Comparison of ENCODE assay signal across 19 cellular contexts in the genomic region with DNA sequence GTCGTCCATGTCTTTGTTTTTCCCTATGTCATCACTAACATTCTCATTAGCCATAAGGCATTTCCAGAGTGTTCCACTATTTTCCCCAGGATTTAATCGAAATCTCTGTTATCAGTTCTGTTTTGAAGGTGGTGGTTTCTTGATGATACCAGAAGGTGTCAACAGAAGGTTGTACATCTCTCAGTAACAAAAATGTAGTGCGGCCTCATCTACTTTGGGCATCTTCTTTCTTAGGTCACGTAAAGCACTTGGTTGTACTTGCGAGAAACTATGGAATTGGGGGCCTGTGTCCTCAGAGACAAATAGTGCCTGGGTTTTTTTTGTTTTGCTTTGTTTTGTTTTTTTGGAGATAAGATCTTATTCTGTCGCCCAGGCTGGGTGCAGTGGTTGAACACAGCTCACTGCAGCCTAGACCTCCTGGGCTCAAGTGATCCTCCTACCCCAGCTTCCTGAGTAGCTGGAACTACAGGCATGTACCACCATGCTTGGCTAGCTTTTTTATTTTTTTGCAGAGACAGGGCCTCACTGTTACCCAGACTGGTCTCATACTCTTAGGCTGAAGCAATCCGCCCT.
A peak's percentile ranks its signal among the peaks of the same experiment; 100 is the strongest.
DNase-seq lines count a peak whose midpoint lies in the region; ATAC-seq and TF ChIP-seq lines count a peak whose summit lies in the region.
"Had no signal": no experiment of that assay in that cellular context is flagged by ENCODE, and none has a peak within 500 bp of the region (broad histone marks: within the 10 kb centered on the region; RNA-seq: fewer than 3 reads in every experiment).

No MANE protein-coding gene starts in this region.

- H3K4me3 Mint-ChIP-seq in CD8-positive, alpha-beta memory T cell: no peak overlapping the region
- H3K4me3 Mint-ChIP-seq in IgD-negative memory B cell (peak overlapping the region; percentile 46 to 80 (median 66)), natural killer cell (no peak overlapping the region)
- peak overlapping the region; percentile 68 for H3K4me3 Mint-ChIP-seq in activated T-helper 1 cell treated with anti-CD3 and anti-CD28 coated beads, Interleukin-12 subunit alpha, Interleukin-12 subunit beta, Interleukin-2, Interleukin-4 antibody, amounts not matched to agents 30 ng/mL and 10 ng/mL and 1 ng/mL, durations not matched to agents 14 hours and 24 hours and 36 hours

- H3K36me3 ChIP-seq in CD8-positive, alpha-beta memory T cell (ENCODE audit: insufficient read depth, low read length): no peaks in the 10 kb centered on the region
- H3K36me3 ChIP-seq in spleen: peaks cover 0 to 46% (median 5%) of the 10 kb centered on the region in 6 donors
- H3K36me3 ChIP-seq: esophagus squamous epithelium had no signal

- H3K36me3 Mint-ChIP-seq in CD8-positive, alpha-beta memory T cell: peaks cover 0 to 32% (median 5%) of the 10 kb centered on the region in 3 donors
- peaks cover 10% of the 10 kb centered on the region for H3K36me3 Mint-ChIP-seq in IgD-negative memory B cell
- H3K36me3 Mint-ChIP-seq in activated T-helper 1 cell treated with anti-CD3 and anti-CD28 coated beads, Interleukin-12 subunit alpha, Interleukin-12 subunit beta, Interleukin-2, Interleukin-4 antibody, amounts not matched to agents 30 ng/mL and 10 ng/mL and 1 ng/mL, durations not matched to agents 14 hours and 24 hours and 36 hours (ENCODE audit: low read depth): peaks cover 63% of the 10 kb centered on the region
- no peaks in the 10 kb centered on the region for H3K36me3 Mint-ChIP-seq in natural killer cell

- peak in 1 of 3 donors; percentile 34 for ATAC-seq in natural killer cell
- ATAC-seq: GM12878 had no signal

- H3K27ac ChIP-seq in CD8-positive, alpha-beta memory T cell (ENCODE audit: low read depth, low read length): no peak overlapping the region
- H3K27ac ChIP-seq in spleen: no peak overlapping the region
- H3K27ac ChIP-seq: dorsolateral prefrontal cortex, esophagus squamous epithelium had no signal

- TF ChIP-seq POLR2A in spleen (IDR thresholded peaks at IDR 0.05): no peak

- WGBS in spleen, 5 donors: 90 to 95% (median 92%) methylated on average over 7 of the region's 7 CpGs

- H3K9me3 ChIP-seq in CD8-positive, alpha-beta memory T cell (ENCODE audit: low read length): no peaks in the 10 kb centered on the region
- H3K9me3 ChIP-seq in spleen: no peaks in the 10 kb centered on the region
- H3K9me3 ChIP-seq: esophagus squamous epithelium had no signal

- H3K27me3 Mint-ChIP-seq in CD8-positive, alpha-beta memory T cell: no peaks in the 10 kb centered on the region
- H3K27me3 Mint-ChIP-seq in IgD-negative memory B cell (no peaks in the 10 kb centered on the region), natural killer cell (ENCODE audit: low read depth in 2 of 2) (no peaks in the 10 kb centered on the region)
- no peaks in the 10 kb centered on the region for H3K27me3 Mint-ChIP-seq in activated T-helper 1 cell treated with anti-CD3 and anti-CD28 coated beads, Interleukin-12 subunit alpha, Interleukin-12 subunit beta, Interleukin-2, Interleukin-4 antibody, amounts not matched to agents 30 ng/mL and 10 ng/mL and 1 ng/mL, durations not matched to agents 14 hours and 24 hours and 36 hours (ENCODE audit: insufficient read depth)
- H3K27me3 Mint-ChIP-seq: naive B cell had no signal

- H3K27ac Mint-ChIP-seq in CD8-positive, alpha-beta memory T cell: peak overlapping the region in 5 of 8 donors; percentile 54 to 89 (median 75)
- no peak overlapping the region for H3K27ac Mint-ChIP-seq in IgD-negative memory B cell
- peak overlapping the region; percentile 86 for H3K27ac Mint-ChIP-seq in activated T-helper 1 cell treated with anti-CD3 and anti-CD28 coated beads, Interleukin-12 subunit alpha, Interleukin-12 subunit beta, Interleukin-2, Interleukin-4 antibody, amounts not matched to agents 30 ng/mL and 10 ng/mL and 1 ng/mL, durations not matched to agents 14 hours and 24 hours and 36 hours
- peak overlapping the region; percentile 12 to 15 for H3K27ac Mint-ChIP-seq in natural killer cell

- TF ChIP-seq CTCF in natural killer cell (IDR thresholded peaks at IDR 0.05): no peak
- TF ChIP-seq CTCF in spleen (IDR thresholded peaks at IDR 0.05 in 8 of 11, conservative IDR thresholded peaks at IDR 0.05 in 3 of 11): no peak

- H3K4me3 ChIP-seq in CD8-positive, alpha-beta memory T cell (ENCODE audit: low read length): no peak overlapping the region
- no peak overlapping the region for H3K4me3 ChIP-seq in spleen
- H3K4me3 ChIP-seq: dorsolateral prefrontal cortex, esophagus squamous epithelium, GM12878 had no signal

- no peaks in the 10 kb centered on the region for H3K27me3 ChIP-seq in CD8-positive, alpha-beta memory T cell (ENCODE audit: insufficient read depth, low read length, poor library complexity, severe bottlenecking)
- H3K27me3 ChIP-seq in spleen (replicated peaks in 1 of 7): no peaks in the 10 kb centered on the region
- H3K27me3 ChIP-seq: dorsolateral prefrontal cortex, esophagus squamous epithelium had no signal

- H3K4me1 ChIP-seq in CD8-positive, alpha-beta memory T cell (ENCODE audit: insufficient read depth, low read length): no peaks in the 10 kb centered on the region
- H3K4me1 ChIP-seq in spleen: peaks cover 0 to 34% (median 7%) of the 10 kb centered on the region in 6 donors

- H3K9me3 Mint-ChIP-seq in CD8-positive, alpha-beta memory T cell: no peaks in the 10 kb centered on the region
- H3K9me3 Mint-ChIP-seq in IgD-negative memory B cell: no peaks in the 10 kb centered on the region
- H3K9me3 Mint-ChIP-seq in activated T-helper 1 cell treated with anti-CD3 and anti-CD28 coated beads, Interleukin-12 subunit alpha, Interleukin-12 subunit beta, Interleukin-2, Interleukin-4 antibody, amounts not matched to agents 30 ng/mL and 10 ng/mL and 1 ng/mL, durations not matched to agents 14 hours and 24 hours and 36 hours: no peaks in the 10 kb centered on the region
- no peaks in the 10 kb centered on the region for H3K9me3 Mint-ChIP-seq in natural killer cell
- H3K9me3 Mint-ChIP-seq: naive B cell had no signal

- intact Hi-C loops in activated T-helper 1 cell treated with anti-CD3 and anti-CD28 coated beads, Interleukin-12 subunit alpha, Interleukin-12 subunit beta, Interleukin-2, Interleukin-4 antibody, amounts not matched to agents 30 ng/mL and 10 ng/mL and 1 ng/mL, durations not matched to agents 14 hours and 24 hours and 36 hours (cut with micrococcal nuclease): loop anchor here (1.0 to 2.0 kb wide), 3 partner anchors 8 to 62 kb away; a partner anchor contains a TSS
- intact Hi-C loops in natural killer cell (cut with micrococcal nuclease) (no loop called here), spleen (cut with DNase I; ENCODE audit: low total_unique reads) (no loop called here)

- DNase-seq in CD8-positive, alpha-beta memory T cell: no peak
- DNase-seq in activated T-helper 1 cell treated with anti-CD3 and anti-CD28 coated beads, Interleukin-12 subunit alpha, Interleukin-12 subunit beta, Interleukin-2, Interleukin-4 antibody, amounts not matched to agents 30 ng/mL and 10 ng/mL and 1 ng/mL, durations not matched to agents 14 hours and 24 hours and 36 hours (ENCODE audit: low spot score): no peak
- DNase-seq in natural killer cell (no peak), spleen (no peak), cortex of kidney (lab: John Stamatoyannopoulos, UW) (no peak), germinal center (ENCODE audit: low spot score) (no peak)
- DNase-seq: activated CD4-positive, alpha-beta T cell treated with anti-CD3 and anti-CD28 coated beads for 4 hours; dorsolateral prefrontal cortex; esophagus squamous epithelium; GDM1; glutamatergic neuron; HCEC 1CT; naive B cell; NCI-H146; posterior cingulate gyrus; small intestine; T-helper 9 cell had no signal

- POLR2A ChIA-PET in CD8-positive, alpha-beta memory T cell (lab: Charles Lee): no interaction called here

- peaks cover 4 to 16% (median 13%) of the 10 kb centered on the region in 3 donors for H3K4me1 Mint-ChIP-seq in CD8-positive, alpha-beta memory T cell
- H3K4me1 Mint-ChIP-seq in IgD-negative memory B cell (peaks cover 36 to 45% (median 40%) of the 10 kb centered on the region in 3 donors), natural killer cell (peaks cover 13 to 27% of the 10 kb centered on the region in 2 donors)
- H3K4me1 Mint-ChIP-seq in activated T-helper 1 cell treated with anti-CD3 and anti-CD28 coated beads, Interleukin-12 subunit alpha, Interleukin-12 subunit beta, Interleukin-2, Interleukin-4 antibody, amounts not matched to agents 30 ng/mL and 10 ng/mL and 1 ng/mL, durations not matched to agents 14 hours and 24 hours and 36 hours (ENCODE audit: low read depth): peaks cover 68% of the 10 kb centered on the region

- CTCF ChIA-PET in CD8-positive, alpha-beta memory T cell (lab: Charles Lee): interaction anchor here (1.3 to 1.7 kb wide), 2 partner anchors 16 to 79 kb away, joined by 3 to 7 read pairs; no protein-coding TSS in a partner anchor

Comparison
In these comparisons a context has a peak if more than half of its experiments do, and no peak if none do; other contexts are left out.
1. H3K27ac Mint-ChIP-seq: peak in CD8-positive, alpha-beta memory T cell (5 of 8), activated T-helper 1 cell treated with anti-CD3 and anti-CD28 coated beads, Interleukin-12 subunit alpha, Interleukin-12 subunit beta, Interleukin-2, Interleukin-4 antibody, amounts not matched to agents 30 ng/mL and 10 ng/mL and 1 ng/mL, durations not matched to agents 14 hours and 24 hours and 36 hours (single experiment) and natural killer cell (2 of 2); none in IgD-negative memory B cell (0 of 3).
2. H3K4me3 Mint-ChIP-seq: peak in IgD-negative memory B cell (4 of 4) and activated T-helper 1 cell treated with anti-CD3 and anti-CD28 coated beads, Interleukin-12 subunit alpha, Interleukin-12 subunit beta, Interleukin-2, Interleukin-4 antibody, amounts not matched to agents 30 ng/mL and 10 ng/mL and 1 ng/mL, durations not matched to agents 14 hours and 24 hours and 36 hours (single experiment); none in CD8-positive, alpha-beta memory T cell (0 of 7) and natural killer cell (single experiment).